Comparison of ENCODE assay signal across 8 cellular contexts in genomic region chr5:135833961-135834638, GRCh38. TPM values are rescaled to one million over a fixed set of nuclear protein-coding genes. Genes with fewer than 3 reads are reported as not detected.
DNase-seq lines count a peak whose midpoint lies in the region; ATAC-seq and TF ChIP-seq lines count a peak whose summit lies in the region.

No MANE protein-coding gene starts in this region.

- no peaks in the 10 kb centered on the region for H3K79me2 ChIP-seq in ACC112 (ENCODE audit: control insufficient read depth, insufficient read depth, low read length, unreplicated experiment)

- ATAC-seq in GM19452 (IDR thresholded peaks at IDR 0.05; ENCODE audit: unreplicated experiment) (peak; percentile 33), HG03571 (IDR thresholded peaks at IDR 0.05; ENCODE audit: unreplicated experiment) (peak; percentile 82), omental fat pad (ENCODE audit: low FRiP score) (peak; percentile 47), HG02588 (IDR thresholded peaks at IDR 0.05; ENCODE audit: unreplicated experiment) (no peak)

- no peaks in the 10 kb centered on the region for H3K36me3 ChIP-seq in ACC112 (ENCODE audit: insufficient read depth, low read length)

- no peak overlapping the region for H3K27ac ChIP-seq in ACC112 (ENCODE audit: low read depth, low read length)

- peaks cover 83% of the 10 kb centered on the region for H3K27me3 ChIP-seq in ACC112 (ENCODE audit: insufficient read depth, low read length)

- H2AFZ ChIP-seq in ACC112 (ENCODE audit: low read length, unreplicated experiment) = no peak overlapping the region

- H3K4me3 ChIP-seq in ACC112 (ENCODE audit: low read depth, low read length) = peak overlapping the region; percentile 50; the same call in 1 of the 2 replicates
- H3K4me3 ChIP-seq in epithelial cell of esophagus (ENCODE audit: low read length) = peak overlapping the region; percentile 39

- no peak for DNase-seq in epithelial cell of esophagus (ENCODE audit: low read depth)
- no peak for DNase-seq in omental fat pad (ENCODE audit: low spot score)
- no peak for DNase-seq in kidney tubule cell (ENCODE audit: low spot score)
- DNase-seq in iPS-NIHi11 (ENCODE audit: low spot score) = no peak

- TF ChIP-seq CTCF in epithelial cell of esophagus (IDR thresholded peaks at IDR 0.05; ENCODE audit: insufficient read depth, low read depth, low read length, missing control alignments) (peak; percentile 60), omental fat pad (IDR thresholded peaks at IDR 0.05) (no peak)

- H3K4me1 ChIP-seq in ACC112 (ENCODE audit: control insufficient read depth, insufficient read depth, low read length, unreplicated experiment) = no peaks in the 10 kb centered on the region

RNA-seq across cellular contexts. Expression of gene SLC25A48, which starts 0.4 kb away (rescaled TPM):
- under 1 TPM in 1 of 4 donors, not detected in 3; 0.32 TPM for total RNA-seq in omental fat pad
